In the genomic region with DNA sequence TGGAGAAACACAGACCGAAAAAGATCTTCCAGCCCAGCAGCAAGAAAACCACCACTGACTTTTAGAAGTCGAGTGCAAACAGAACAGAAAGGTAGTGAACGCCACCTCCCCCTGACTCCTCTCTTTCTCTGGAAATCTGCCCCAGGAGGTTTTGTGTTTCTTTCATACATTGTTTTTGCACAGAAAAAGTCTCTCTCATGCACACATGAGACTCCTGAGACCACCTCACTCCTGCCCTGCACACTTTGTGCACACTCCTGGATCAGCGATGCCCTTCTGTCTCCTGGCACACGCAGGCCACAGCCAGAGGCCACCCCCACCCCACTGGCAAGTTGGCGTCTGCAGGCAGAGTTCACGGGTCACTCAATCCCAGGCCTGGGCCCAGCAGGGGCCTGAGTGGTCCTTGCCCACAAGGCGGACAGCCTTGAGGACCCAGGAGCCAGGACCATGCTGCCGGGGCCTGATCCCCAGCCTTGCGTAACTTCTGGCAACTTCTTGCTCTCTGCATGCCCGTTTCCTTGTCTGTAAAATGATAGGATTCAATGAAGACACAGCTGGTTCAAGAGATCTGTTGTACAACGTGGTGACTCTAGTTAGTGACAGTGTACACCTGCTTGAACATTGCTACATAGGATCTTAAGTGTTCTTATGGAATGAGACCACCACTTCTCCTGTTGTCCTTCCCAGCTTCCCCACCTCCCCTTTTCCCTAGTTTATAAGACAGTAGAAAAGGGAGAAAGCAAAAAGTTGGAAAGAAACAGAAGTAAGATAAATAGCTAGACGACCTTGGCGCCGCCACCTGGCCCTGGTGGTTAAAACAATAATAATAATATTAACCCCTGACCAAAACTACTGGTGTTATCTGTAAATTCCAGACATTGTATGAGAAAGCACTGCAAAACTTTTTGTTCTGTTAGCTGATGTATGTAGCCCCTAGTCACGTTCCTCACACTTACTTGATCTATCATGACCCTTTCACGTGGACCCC, we compare ENCODE assay signal across 10 cellular contexts. TPM values are rescaled to one million over a fixed set of nuclear protein-coding genes. Genes with fewer than 3 reads are reported as not detected.
DNase-seq lines count a peak whose midpoint lies in the region; ATAC-seq, FAIRE-seq and TF ChIP-seq lines count a peak whose summit lies in the region.
"Had no signal": no experiment of that assay in that cellular context is flagged by ENCODE, and none has a peak within 500 bp of the region (broad histone marks: within the 10 kb centered on the region; RNA-seq: fewer than 3 reads in every experiment).

No MANE protein-coding gene starts in this region.

- 76% methylated on average over 4 of the region's 17 CpGs; no CpG with 5 or more reads in 1 of the 2 experiments for WGBS in IMR-90 (ENCODE audit: extremely low coverage in 2 of 2, insufficient read length in 1 of 2), 2 experiments
- WGBS in pancreas, 2 donors = 28 to 31% methylated on average over 17 of the region's 17 CpGs

- no peak for DNase-seq in IMR-90
- DNase-seq in pancreas = peak in 1 of 6 donors; percentile 68
- no peak for DNase-seq in NCI-H2227 treated with DMSO at 0.1 percent for 48 hours (lab: John Stamatoyannopoulos, UW)
- no peak for DNase-seq in H4 (ENCODE audit: low spot score)
- no peak for DNase-seq in OCI-LY7 (ENCODE audit: low spot score)
- DNase-seq in iPS-NIHi7 (ENCODE audit: extremely low spot score) = no peak

- no peak for TF ChIP-seq RAD21 in IMR-90 (IDR thresholded peaks at IDR 0.05; ENCODE audit: low read length)

- H2BK120ac ChIP-seq in IMR-90 (ENCODE audit: low read depth, low read length) = no peak overlapping the region

- no TSS peak for BruUV-seq in IMR-90 (replicated peaks; lab: Mats Ljungman, UMichigan)
- BruUV-seq in OCI-LY7 (replicated peaks; lab: Mats Ljungman, UMichigan) = no TSS peak

- H2AK9ac ChIP-seq in IMR-90 (replicated peaks; ENCODE audit: low read depth, low read length, poor library complexity) = peak overlapping the region; percentile 63

- TF ChIP-seq CTCF in IMR-90 (conservative IDR thresholded peaks at IDR 0.05; ENCODE audit: low read depth, low read length) (no peak), pancreas (IDR thresholded peaks at IDR 0.05) (no peak), OCI-LY7 (conservative IDR thresholded peaks at IDR 0.05; ENCODE audit: low read length) (no peak)

- no peaks in the 10 kb centered on the region for H3K36me3 Mint-ChIP-seq in dendritic cell treated with granulocyte-macrophage colony-stimulating factor and Interleukin-4, amounts not matched to agents 40 ng/mL and 50 ng/mL, for 4 days (ENCODE audit: low read depth)

- in situ Hi-C loops in IMR-90 (cut with MboI; ENCODE audit: low sequenced_read_pairs) = loop anchor here (5.0 to 25.0 kb wide), 2 partner anchors 757 to 982 kb away; no protein-coding TSS in a partner anchor

- POLR2A ChIA-PET in IMR-90 (lab: Charles Lee; ENCODE audit: unreplicated experiment) (no interaction called here), OCI-LY7 (lab: Charles Lee) (no interaction called here)

- H3K14ac ChIP-seq in IMR-90 (replicated peaks; ENCODE audit: low read depth, low read length) = no peak overlapping the region

- CTCF ChIA-PET in IMR-90 (lab: Yijun Ruan, JAX) (interaction anchor here (1.3 kb wide), 1 partner anchor 758 kb away, joined by 7 read pairs; no protein-coding TSS in a partner anchor), OCI-LY7 (lab: Charles Lee; ENCODE audit: unreplicated experiment) (interaction anchor here (1.4 kb wide), 1 partner anchor 135 kb away, joined by 7 read pairs; no protein-coding TSS in a partner anchor)

- H3K79me2 ChIP-seq in OCI-LY7 (ENCODE audit: insufficient read depth, low read depth, low read length) = no peaks in the 10 kb centered on the region

- no peak overlapping the region for H3K23ac ChIP-seq in IMR-90 (ENCODE audit: low read depth, low read length)

- peaks cover 5 to 44% (median 23%) of the 10 kb centered on the region in 10 experiments; a peak in 18 of 20 replicates for H3K4me1 ChIP-seq in BLaER1 treated with 17β-estradiol and CSF1 and Interleukin-3, amounts not matched to agents 10 nM and 100 nM
- H3K4me1 ChIP-seq in IMR-90 (ENCODE audit: control insufficient read depth, insufficient read depth, low read length) (no peaks in the 10 kb centered on the region), pancreas (peaks cover 5 to 8% (median 7%) of the 10 kb centered on the region in 3 donors), OCI-LY7 (ENCODE audit: insufficient read depth, low read length, poor library complexity, severe bottlenecking) (no peaks in the 10 kb centered on the region)

- H2BK20ac ChIP-seq in IMR-90 (ENCODE audit: low read depth, low read length) = no peak overlapping the region

- H4K20me1 ChIP-seq in BLaER1 treated with 17β-estradiol and CSF1 and Interleukin-3, amounts not matched to agents 10 nM and 100 nM = no peaks in the 10 kb centered on the region; a peak in 1 of 22 replicates
- H4K20me1 ChIP-seq in IMR-90 (ENCODE audit: insufficient read depth, low read length) (no peaks in the 10 kb centered on the region), OCI-LY7 (ENCODE audit: insufficient read depth, low read length) (no peaks in the 10 kb centered on the region)

- no peaks in the 10 kb centered on the region for H3K9me1 ChIP-seq in IMR-90 (ENCODE audit: insufficient read depth, low read length)

- intact Hi-C loops in IMR-90 (cut with micrococcal nuclease) = loop anchor here (1.0 to 2.0 kb wide), 5 partner anchors 138 to 1030 kb away; no protein-coding TSS in a partner anchor
- intact Hi-C loops in dendritic cell treated with granulocyte-macrophage colony-stimulating factor and Interleukin-4, amounts not matched to agents 40 ng/mL and 50 ng/mL, for 4 days (cut with micrococcal nuclease) = loop anchor here (1.0 to 5.0 kb wide), 4 partner anchors 759 to 1032 kb away; no protein-coding TSS in a partner anchor
- intact Hi-C loops in pancreas (cut with DNase I) = loop anchor here in 2 of 3 donors (10.0 kb wide), 2 partner anchors 754 to 764 kb away; no protein-coding TSS in a partner anchor
- intact Hi-C loops in OCI-LY7 (cut with micrococcal nuclease; ENCODE audit: unreplicated experiment) = loop anchor here (1.0 to 5.0 kb wide), 3 partner anchors 47 to 757 kb away; no protein-coding TSS in a partner anchor

- no peak overlapping the region for H4K8ac ChIP-seq in IMR-90 (ENCODE audit: low read depth in 2 of 2, low read length in 2 of 2)

- no peaks in the 10 kb centered on the region; a peak in 1 of 22 replicates for H3K9me3 ChIP-seq in BLaER1 treated with 17β-estradiol and CSF1 and Interleukin-3, amounts not matched to agents 10 nM and 100 nM (replicated peaks in 1 of 11)
- H3K9me3 ChIP-seq in IMR-90 (ENCODE audit: control insufficient read depth, insufficient read depth, low read length) (no peaks in the 10 kb centered on the region), pancreas (no peaks in the 10 kb centered on the region), OCI-LY7 (ENCODE audit: low read length) (no peaks in the 10 kb centered on the region)
- H3K9me3 ChIP-seq: Peyer's patch had no signal

- no peak overlapping the region for H2BK5ac ChIP-seq in IMR-90 (ENCODE audit: low read depth, low read length, poor library complexity, severe bottlenecking)

- peak overlapping the region in 6 of 11 experiments; percentile 25 to 58 (median 46); a peak in 10 of 22 replicates for H3K9ac ChIP-seq in BLaER1 treated with 17β-estradiol and CSF1 and Interleukin-3, amounts not matched to agents 10 nM and 100 nM
- H3K9ac ChIP-seq in IMR-90 (ENCODE audit: low read depth, low read length) = no peak overlapping the region

- TF ChIP-seq POLR2A in IMR-90 (IDR thresholded peaks at IDR 0.05; ENCODE audit: low read depth, low read length) = no peak

- H3K27ac ChIP-seq in BLaER1 treated with 17β-estradiol and CSF1 and Interleukin-3, amounts not matched to agents 10 nM and 100 nM = peak overlapping the region in 4 of 11 experiments; percentile 5 to 42 (median 26); a peak in 4 of 22 replicates
- H3K27ac ChIP-seq in IMR-90 (ENCODE audit: insufficient read depth, low read length) (no peak overlapping the region), pancreas (no peak overlapping the region), OCI-LY7 (ENCODE audit: low read depth, low read length, poor library complexity, severe bottlenecking) (no peak overlapping the region)
- H3K27ac ChIP-seq: Peyer's patch had no signal

- H3K27ac Mint-ChIP-seq in dendritic cell treated with granulocyte-macrophage colony-stimulating factor and Interleukin-4, amounts not matched to agents 40 ng/mL and 50 ng/mL, for 4 days = peak overlapping the region; percentile 35
- H3K27ac Mint-ChIP-seq: T-helper 2 cell treated with Interferon-gamma antibody and Interleukin-4, amounts not matched to agents 5 μg/mL and 100 μg/mL, for 36 hours had no signal

- H3K9me2 ChIP-seq in OCI-LY7 (ENCODE audit: insufficient read depth, low read length) = no peaks in the 10 kb centered on the region

- no peaks in the 10 kb centered on the region for H3K27me3 ChIP-seq in BLaER1 treated with 17β-estradiol and CSF1 and Interleukin-3, amounts not matched to agents 10 nM and 100 nM
- peaks cover 20% of the 10 kb centered on the region; the same call in 1 of the 2 replicates for H3K27me3 ChIP-seq in IMR-90 (ENCODE audit: control insufficient read depth, insufficient read depth, low read length)
- H3K27me3 ChIP-seq in pancreas = no peaks in the 10 kb centered on the region
- H3K27me3 ChIP-seq: Peyer's patch had no signal

- H3K4me2 ChIP-seq in BLaER1 treated with 17β-estradiol and CSF1 and Interleukin-3, amounts not matched to agents 10 nM and 100 nM = peak overlapping the region; percentile 34 to 81 (median 78)
- H3K4me2 ChIP-seq in IMR-90 (ENCODE audit: low read depth, low read length) (no peak overlapping the region), OCI-LY7 (ENCODE audit: low read length) (no peak overlapping the region)

- no peak for FAIRE-seq in pancreas (lab: Jason Lieb, UNC)

- H3K4me3 Mint-ChIP-seq in dendritic cell treated with granulocyte-macrophage colony-stimulating factor and Interleukin-4, amounts not matched to agents 40 ng/mL and 50 ng/mL, for 4 days = no peak overlapping the region
- H3K4me3 Mint-ChIP-seq: T-helper 2 cell treated with Interferon-gamma antibody and Interleukin-4, amounts not matched to agents 5 μg/mL and 100 μg/mL, for 36 hours had no signal

- no peak overlapping the region for H3K4me3 ChIP-seq in BLaER1 treated with 17β-estradiol and CSF1 and Interleukin-3, amounts not matched to agents 10 nM and 100 nM
- H3K4me3 ChIP-seq in IMR-90 (ENCODE audit: insufficient read depth, low read depth, low read length) (no peak overlapping the region), pancreas (no peak overlapping the region), OCI-LY7 (ENCODE audit: low read depth, low read length, poor library complexity, severe bottlenecking) (no peak overlapping the region)

- no peak overlapping the region for H3K18ac ChIP-seq in IMR-90 (ENCODE audit: low read depth, low read length)

- no peaks in the 10 kb centered on the region for H3K36me3 ChIP-seq in BLaER1 treated with 17β-estradiol and CSF1 and Interleukin-3, amounts not matched to agents 10 nM and 100 nM
- H3K36me3 ChIP-seq in IMR-90 (ENCODE audit: control insufficient read depth, insufficient read depth, low read length) = no peaks in the 10 kb centered on the region
- H3K36me3 ChIP-seq in pancreas = no peaks in the 10 kb centered on the region
- H3K36me3 ChIP-seq in OCI-LY7 (ENCODE audit: insufficient read depth, low read length) = no peaks in the 10 kb centered on the region
- H3K36me3 ChIP-seq: Peyer's patch had no signal

- H3K27me3 Mint-ChIP-seq in dendritic cell treated with granulocyte-macrophage colony-stimulating factor and Interleukin-4, amounts not matched to agents 40 ng/mL and 50 ng/mL, for 4 days = peaks cover 7% of the 10 kb centered on the region

- H2AFZ ChIP-seq in IMR-90 (replicated peaks; ENCODE audit: low read length, poor library complexity) = peak overlapping the region; percentile 78
- H2AFZ ChIP-seq in OCI-LY7 (ENCODE audit: low read length) = no peak overlapping the region

- H2BK15ac ChIP-seq in IMR-90 (ENCODE audit: low read depth, low read length) = no peak overlapping the region

- H3K56ac ChIP-seq in IMR-90 (ENCODE audit: extremely low read depth, insufficient read depth, low read length) = no peak overlapping the region

- no peak for ATAC-seq in IMR-90 (ENCODE audit: low read depth)
- peak; percentile 57 to 66 (median 62) for ATAC-seq in pancreas

- no peak overlapping the region for H4K5ac ChIP-seq in IMR-90 (ENCODE audit: low read depth, low read length)

- H3K4me1 Mint-ChIP-seq in dendritic cell treated with granulocyte-macrophage colony-stimulating factor and Interleukin-4, amounts not matched to agents 40 ng/mL and 50 ng/mL, for 4 days (ENCODE audit: low read depth) = no peaks in the 10 kb centered on the region

- no peak overlapping the region for H4K91ac ChIP-seq in IMR-90 (ENCODE audit: insufficient read depth, low read depth, low read length)

- H2AK5ac ChIP-seq in IMR-90 (ENCODE audit: low read depth, low read length) = no peak overlapping the region

- H3K9me3 Mint-ChIP-seq in dendritic cell treated with granulocyte-macrophage colony-stimulating factor and Interleukin-4, amounts not matched to agents 40 ng/mL and 50 ng/mL, for 4 days = no peaks in the 10 kb centered on the region
- H3K9me3 Mint-ChIP-seq: T-helper 2 cell treated with Interferon-gamma antibody and Interleukin-4, amounts not matched to agents 5 μg/mL and 100 μg/mL, for 36 hours had no signal

- H3K79me1 ChIP-seq in IMR-90 (ENCODE audit: low read depth in 1 of 2, low read length in 2 of 2) = no peaks in the 10 kb centered on the region

- H3K4ac ChIP-seq in IMR-90 (ENCODE audit: low read depth, low read length) = no peak overlapping the region

- dilution Hi-C loops in IMR-90 (cut with HindIII; ENCODE audit: low sequenced_read_pairs, unreplicated experiment) = no loop called here

RNA-seq across cellular contexts. Expression of gene CST7, which starts 30.2 kb away (rescaled TPM):
- total RNA-seq in IMR-90 (2012; rRNA removed) (not detected in 2 replicates), pancreas (1 to 10 TPM in 1 of 6 donors, under 1 TPM in 2, not detected in 3; 0.44 to 1.2 (median 0.86) TPM), OCI-LY7 (2022) (not detected in 2 replicates)
- polyA plus RNA-seq in IMR-90 (2012; rRNA removed) (not detected in 2 replicates), pancreas (1 to 10 TPM in 1 of 2 donors, under 1 TPM in 1; 0.65 to 1.0 TPM)
- not detected in 2 replicates for polyA plus RNA-seq in IMR-90 (2012; cell fraction: cytosol; rRNA removed)
- polyA plus RNA-seq in IMR-90 (2012; cell fraction: nucleus; rRNA removed; ENCODE audit: low replicate concordance) = not detected in 2 replicates
- total RNA-seq in H4 (2014; rRNA removed; shearing (Covaris generic)) = 0.94 and 1.1 TPM in 2 replicates
- not detected in 2 replicates for total RNA-seq in OCI-LY7 (2014; rRNA removed; shearing (Covaris generic))

Comparison
In these comparisons a context has a peak if more than half of its experiments do, and no peak if none do; other contexts are left out.
1. H3K4me2 ChIP-seq: peak in BLaER1 treated with 17β-estradiol and CSF1 and Interleukin-3, amounts not matched to agents 10 nM and 100 nM (11 of 11); none in IMR-90 (single experiment) and OCI-LY7 (single experiment).